In genomic region chr2:24009680-24010476, GRCh38 we compare ENCODE assay signal across 10 cellular contexts. TPM values are rescaled to one million over a fixed set of nuclear protein-coding genes. Genes with fewer than 3 reads are reported as not detected.
DNase-seq lines count a peak whose midpoint lies in the region; ATAC-seq, FAIRE-seq and TF ChIP-seq lines count a peak whose summit lies in the region.
"Had no signal": no experiment of that assay in that cellular context is flagged by ENCODE, and none has a peak within 500 bp of the region (broad histone marks: within the 10 kb centered on the region; RNA-seq: fewer than 3 reads in every experiment).

A gene with protein sequence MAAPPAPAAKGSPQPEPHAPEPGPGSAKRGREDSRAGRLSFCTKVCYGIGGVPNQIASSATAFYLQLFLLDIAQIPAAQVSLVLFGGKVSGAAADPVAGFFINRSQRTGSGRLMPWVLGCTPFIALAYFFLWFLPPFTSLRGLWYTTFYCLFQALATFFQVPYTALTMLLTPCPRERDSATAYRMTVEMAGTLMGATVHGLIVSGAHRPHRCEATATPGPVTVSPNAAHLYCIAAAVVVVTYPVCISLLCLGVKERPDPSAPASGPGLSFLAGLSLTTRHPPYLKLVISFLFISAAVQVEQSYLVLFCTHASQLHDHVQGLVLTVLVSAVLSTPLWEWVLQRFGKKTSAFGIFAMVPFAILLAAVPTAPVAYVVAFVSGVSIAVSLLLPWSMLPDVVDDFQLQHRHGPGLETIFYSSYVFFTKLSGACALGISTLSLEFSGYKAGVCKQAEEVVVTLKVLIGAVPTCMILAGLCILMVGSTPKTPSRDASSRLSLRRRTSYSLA (plus strand): TSS chr2:24010085. CDS start chr2:24010097, 12 bp downstream.

- no peaks in the 10 kb centered on the region for H3K79me2 ChIP-seq in PC-9 (ENCODE audit: low read depth)

- H3K9ac ChIP-seq in HUES48 (ENCODE audit: low read depth, low read length): peak within 1 kb of the TSS; percentile 59

- FAIRE-seq in A549 (lab: Jason Lieb, UNC): no peak

- POLR2A ChIA-PET in A549 (lab: Yijun Ruan, JAX): no interaction called here
- POLR2A ChIA-PET in PC-9 (lab: Charles Lee; ENCODE audit: unreplicated experiment): no interaction called here

- H2AFZ ChIP-seq in PC-9: no peak within 1 kb of the TSS

- H3K9me3 ChIP-seq in A549: no peaks in the 10 kb centered on the region
- H3K9me3 ChIP-seq in HUES48 (ENCODE audit: control insufficient read depth, insufficient read depth, low read length): no peaks in the 10 kb centered on the region
- no peaks in the 10 kb centered on the region for H3K9me3 ChIP-seq in mucosa of descending colon
- no peaks in the 10 kb centered on the region for H3K9me3 ChIP-seq in PC-9 (ENCODE audit: insufficient read depth, low read depth)

- TF ChIP-seq RAD21 in A549 (conservative IDR thresholded peaks at IDR 0.05 in 1 of 2, IDR thresholded peaks at IDR 0.05 in 1 of 2): no peak

- 97% methylated on average over 74 of the region's 75 CpGs for WGBS in A549 (ENCODE audit: missing lambda C conversion rate)

- TF ChIP-seq EP300 in A549 (IDR thresholded peaks at IDR 0.05): no peak

- CTCF ChIA-PET in A549 (lab: Yijun Ruan, JAX): interaction anchor here (1.1 to 2.5 kb wide), 2 partner anchors 23 to 74 kb away, joined by 4 to 12 read pairs; partner anchors contain the start of gene TP53I3
- CTCF ChIA-PET in PC-9 (lab: Charles Lee): no interaction called here

- peak within 1 kb of the TSS; percentile 48 to 72 for H3K27ac ChIP-seq in A549
- H3K27ac ChIP-seq in HUES48 (ENCODE audit: low read depth, low read length): no peak within 1 kb of the TSS
- no peak within 1 kb of the TSS for H3K27ac ChIP-seq in PC-9

- TF ChIP-seq POLR2A in A549 (IDR thresholded peaks at IDR 0.05; ENCODE audit: low read length): no peak

- H3K4me1 ChIP-seq in A549: peaks cover 48% of the 10 kb centered on the region
- peaks cover 17% of the 10 kb centered on the region for H3K4me1 ChIP-seq in HUES48 (ENCODE audit: control insufficient read depth, insufficient read depth, low read length)
- H3K4me1 ChIP-seq in mucosa of descending colon (ENCODE audit: low read depth): peaks cover 11% of the 10 kb centered on the region
- H3K4me1 ChIP-seq in PC-9 (replicated peaks; ENCODE audit: insufficient read depth): peaks cover 16% of the 10 kb centered on the region

- H3K9me2 ChIP-seq in PC-9 (ENCODE audit: insufficient read depth): no peaks in the 10 kb centered on the region

- ATAC-seq in A549: 0 out of 6 replicates have a peak, but pooled peaks of 1 of the 2 experiments have one; percentile 2
- peak; percentile 57 for ATAC-seq in mucosa of descending colon
- no peak for ATAC-seq in HG03457 (IDR thresholded peaks at IDR 0.05; ENCODE audit: unreplicated experiment)
- no peak for ATAC-seq in GM21723 (IDR thresholded peaks at IDR 0.05; ENCODE audit: unreplicated experiment)

- no peaks in the 10 kb centered on the region for H4K20me1 ChIP-seq in PC-9 (ENCODE audit: insufficient read depth)

- TF ChIP-seq CTCF in A549 (IDR thresholded peaks at IDR 0.05): no peak
- no peak for TF ChIP-seq CTCF in epithelial cell of esophagus (IDR thresholded peaks at IDR 0.05; ENCODE audit: insufficient read depth, low read depth, low read length, missing control alignments)
- no peak for TF ChIP-seq CTCF in mucosa of descending colon (IDR thresholded peaks at IDR 0.05)
- no peak for TF ChIP-seq CTCF in PC-9 (conservative IDR thresholded peaks at IDR 0.05)

- DNase-seq in A549 (ENCODE audit: low read depth in 1 of 2, low spot score in 1 of 2) (no peak), epithelial cell of esophagus (ENCODE audit: low read depth) (no peak), mucosa of descending colon (no peak), DMS153 treated with DMSO at 0.1 percent for 48 hours (lab: John Stamatoyannopoulos, UW; ENCODE audit: unreplicated experiment) (no peak), PC-9 (no peak)
- DNase-seq: activated CD4-positive, alpha-beta memory T cell treated with anti-CD3 and anti-CD28 coated beads for 36 hours; GDM1 had no signal

- H3K4me2 ChIP-seq in A549: peak within 1 kb of the TSS; percentile 67
- H3K4me2 ChIP-seq in PC-9: no peak within 1 kb of the TSS

- H3F3A ChIP-seq in PC-9 (ENCODE audit: insufficient read depth, low read depth): peaks cover 9% of the 10 kb centered on the region

- BruUV-seq in PC-9 (replicated peaks; lab: Mats Ljungman, UMichigan): no TSS peak

- no peak within 1 kb of the TSS for H3K4me3 ChIP-seq in A549
- peak within 1 kb of the TSS; percentile 66 for H3K4me3 ChIP-seq in HUES48 (ENCODE audit: low read depth, low read length)
- H3K4me3 ChIP-seq in epithelial cell of esophagus (ENCODE audit: low read length): peak within 1 kb of the TSS; percentile 34
- no peak within 1 kb of the TSS for H3K4me3 ChIP-seq in mucosa of descending colon
- H3K4me3 ChIP-seq in PC-9: no peak within 1 kb of the TSS

- intact Hi-C loops in mucosa of descending colon (cut with DNase I, micrococcal nuclease) (no loop called here), PC-9 (cut with micrococcal nuclease; ENCODE audit: unreplicated experiment) (no loop called here)

- H3K27me3 ChIP-seq in HUES48 (ENCODE audit: control insufficient read depth, insufficient read depth, low read length) (peaks cover 14% of the 10 kb centered on the region), PC-9 (ENCODE audit: insufficient read depth, low read depth) (no peaks in the 10 kb centered on the region)

- H3K36me3 ChIP-seq in HUES48 (ENCODE audit: control insufficient read depth, insufficient read depth, low read length) (no peaks in the 10 kb centered on the region), mucosa of descending colon (ENCODE audit: low read depth) (no peaks in the 10 kb centered on the region), PC-9 (ENCODE audit: low read depth) (no peaks in the 10 kb centered on the region)

TF ChIP-seq in A549, 52 proteins besides CTCF, POLR2A, EP300 and RAD21:
- no peak for TF ChIP-seq REST (IDR thresholded peaks at IDR 0.05)
- no peak for TF ChIP-seq SMC3 (IDR thresholded peaks at IDR 0.05)
- no peak for TF ChIP-seq CBX2 (IDR thresholded peaks at IDR 0.05; ENCODE audit: borderline replicate concordance, low read depth)
- TF ChIP-seq, protein P1, sequence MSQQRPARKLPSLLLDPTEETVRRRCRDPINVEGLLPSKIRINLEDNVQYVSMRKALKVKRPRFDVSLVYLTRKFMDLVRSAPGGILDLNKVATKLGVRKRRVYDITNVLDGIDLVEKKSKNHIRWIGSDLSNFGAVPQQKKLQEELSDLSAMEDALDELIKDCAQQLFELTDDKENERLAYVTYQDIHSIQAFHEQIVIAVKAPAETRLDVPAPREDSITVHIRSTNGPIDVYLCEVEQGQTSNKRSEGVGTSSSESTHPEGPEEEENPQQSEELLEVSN (IDR thresholded peaks at IDR 0.05; ENCODE audit: borderline replicate concordance, low read depth): no peak
- no peak for TF ChIP-seq GATA3 (IDR thresholded peaks at IDR 0.05; ENCODE audit: borderline replicate concordance)
- no peak for TF ChIP-seq RARB (CRISPR knock-in tag; IDR thresholded peaks at IDR 0.05)
- no peak for TF ChIP-seq HOXB13 (CRISPR knock-in tag; IDR thresholded peaks at IDR 0.05; ENCODE audit: low read depth)

RNA-seq across cellular contexts. Expression of the gene that starts here (rescaled TPM):
- polyA plus RNA-seq in A549 (2011; rRNA removed): 0.09 and 0.15 TPM in 2 replicates
- 0.09 and 0.22 TPM in 2 replicates for polyA plus RNA-seq in A549 (2012; cell fraction: cytosol; rRNA removed)
- polyA plus RNA-seq in A549 (2012; cell fraction: nucleus; rRNA removed): 0.34 and 0.46 TPM in 2 replicates
- polyA plus RNA-seq in A549 (2017; fragmentation: RNase III; extraction: RNeasy Plus Mini Kit Qiagen cat#74134 plus additional on column Dnase treatment): 0.17 to 0.36 TPM (median 0.25 TPM) in 3 replicates
- polyA minus RNA-seq in A549 (2011; rRNA and poly(A)+ RNA removed): 0.29 and 1.1 TPM in 2 replicates
- total RNA-seq in mucosa of descending colon: under 1 TPM; 0.19 to 0.89 (median 0.20) TPM
- total RNA-seq in PC-9 (2021): 0.78 and 1.1 TPM in 2 replicates

Comparison
In these comparisons a context has a peak if more than half of its experiments do, and no peak if none do; other contexts are left out.
1. Peak in ATAC-seq in mucosa of descending colon; RNA of the gene not detected or under 1 TPM.
2. H3K27ac ChIP-seq: peak in A549 (2 of 2); none in HUES48 (single experiment) and PC-9 (single experiment).
3. H3K4me3 ChIP-seq: peak in HUES48 (single experiment) and epithelial cell of esophagus (single experiment); none in A549 (single experiment), mucosa of descending colon (single experiment) and PC-9 (single experiment).